ENCODE assay signal across 9 cellular contexts in the genomic region with DNA sequence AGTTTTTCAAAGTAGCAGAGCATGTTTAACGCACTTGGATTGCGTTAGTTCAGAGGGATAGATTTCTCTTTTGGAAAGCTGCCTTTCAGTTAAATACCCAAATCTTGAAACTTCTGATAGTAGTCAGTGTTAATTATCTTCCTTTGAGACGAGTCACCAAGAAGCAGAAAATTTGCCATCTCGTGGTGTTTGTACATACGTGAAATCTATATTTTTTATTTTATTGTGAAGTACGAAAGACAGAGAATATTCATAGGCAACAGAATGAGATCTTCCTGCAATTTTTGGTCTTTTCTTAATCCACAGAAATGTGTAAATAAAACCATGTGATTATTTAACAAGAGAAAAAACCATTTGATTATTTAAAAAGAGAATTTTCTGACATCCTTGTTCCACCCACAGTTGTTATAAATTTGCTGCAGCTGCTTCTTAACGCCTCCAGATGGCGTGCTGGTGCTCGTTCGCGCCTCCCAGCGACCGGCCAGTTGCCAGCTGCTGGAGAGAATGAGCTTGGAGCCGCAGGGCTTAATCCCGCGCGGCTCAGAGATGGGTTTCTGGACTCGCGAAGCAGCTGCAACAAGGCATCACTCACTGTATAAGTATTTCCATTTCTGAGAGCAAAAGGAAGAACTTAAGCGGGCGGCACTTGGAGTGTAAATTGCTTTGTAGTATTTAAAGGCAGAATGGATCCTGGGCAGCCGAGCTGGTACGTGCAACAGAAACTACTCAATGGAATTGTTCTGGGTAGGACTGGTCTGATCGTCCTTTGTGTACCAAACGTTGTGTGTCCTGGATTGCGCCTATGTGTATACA. TPM values are rescaled to one million over a fixed set of nuclear protein-coding genes. Genes with fewer than 3 reads are reported as not detected.
A peak's percentile ranks its signal among the peaks of the same experiment; 100 is the strongest.
DNase-seq lines count a peak whose midpoint lies in the region; ATAC-seq, FAIRE-seq and TF ChIP-seq lines count a peak whose summit lies in the region.
"Had no signal": no experiment of that assay in that cellular context is flagged by ENCODE, and none has a peak within 500 bp of the region (broad histone marks: within the 10 kb centered on the region; RNA-seq: fewer than 3 reads in every experiment).

No MANE protein-coding gene starts in this region.

- peak; percentile 88 for TF ChIP-seq CTCF in left ventricle myocardium inferior (IDR thresholded peaks at IDR 0.05; ENCODE audit: borderline replicate concordance)
- TF ChIP-seq CTCF in psoas muscle (IDR thresholded peaks at IDR 0.05), result peak; percentile 80

- no peaks in the 10 kb centered on the region for H3K27me3 ChIP-seq in adipocyte (replicated peaks; ENCODE audit: control insufficient read depth, insufficient read depth, low read length)
- peaks cover 31% of the 10 kb centered on the region for H3K27me3 ChIP-seq in left ventricle myocardium inferior (ENCODE audit: low read depth)
- H3K27me3 ChIP-seq in psoas muscle (ENCODE audit: insufficient read depth in 3 of 3, low read length in 2 of 3), result no peaks in the 10 kb centered on the region

- H3K9ac ChIP-seq in adipocyte (ENCODE audit: low read length), result peak overlapping the region; percentile 65

- H3K36me3 ChIP-seq in adipocyte (ENCODE audit: control insufficient read depth, insufficient read depth, low read length, severe bottlenecking) (no peaks in the 10 kb centered on the region), left ventricle myocardium inferior (no peaks in the 10 kb centered on the region), psoas muscle (ENCODE audit: insufficient read depth in 1 of 2, low read depth in 1 of 2) (no peaks in the 10 kb centered on the region)

- ATAC-seq in GM21619 (IDR thresholded peaks at IDR 0.05; ENCODE audit: unreplicated experiment) (peak; percentile 96), psoas muscle (peak; percentile 68 to 91 (median 84))

- DNase-seq in GM04504 (ENCODE audit: low read depth), result peak; percentile 38
- peak; percentile 45 for DNase-seq in HTR-8/SVneo (ENCODE audit: insufficient read length, low spot score)
- peak; percentile 70 for DNase-seq in NOMO-1 (lab: John Stamatoyannopoulos, UW; ENCODE audit: unreplicated experiment in 2 of 2)
- peak; percentile 88 for DNase-seq in adipocyte (ENCODE audit: low read depth)
- peak; percentile 66 for DNase-seq in left ventricle myocardium inferior
- DNase-seq in psoas muscle, result peak; percentile 78 to 87
- no peak for DNase-seq in NK-92 treated with Interleukin-12 subunit alpha and Interleukin-12 subunit beta, amount 100 ng/mL, for 24 hours (lab: John Stamatoyannopoulos, UW)

- 18 to 20% (median 18%) methylated on average over 26 of the region's 26 CpGs for WGBS in psoas muscle, 3 donors

- H3K4me1 ChIP-seq in adipocyte (ENCODE audit: control insufficient read depth, insufficient read depth, low read length) (peaks cover 4% of the 10 kb centered on the region), left ventricle myocardium inferior (no peaks in the 10 kb centered on the region), psoas muscle (no peaks in the 10 kb centered on the region)

- peak overlapping the region; percentile 86 for H3K4me3 ChIP-seq in adipocyte (ENCODE audit: low read length)
- H3K4me3 ChIP-seq in left ventricle myocardium inferior, result peak overlapping the region; percentile 55
- peak overlapping the region; percentile 53 for H3K4me3 ChIP-seq in psoas muscle

- FAIRE-seq in HTR-8/SVneo (lab: Jason Lieb, UNC), result peak; percentile 13

- H3K9me3 ChIP-seq in adipocyte (ENCODE audit: control insufficient read depth, low read length) (no peaks in the 10 kb centered on the region), left ventricle myocardium inferior (replicated peaks) (no peaks in the 10 kb centered on the region), psoas muscle (no peaks in the 10 kb centered on the region)

- H3K27ac ChIP-seq in left ventricle myocardium inferior (replicated peaks), result no peak overlapping the region
- H3K27ac ChIP-seq in psoas muscle, result no peak overlapping the region
- H3K27ac ChIP-seq: skin epidermis had no signal

- intact Hi-C loops in left ventricle myocardium inferior (cut with micrococcal nuclease) (no loop called here), psoas muscle (cut with DNase I) (no loop called here)

RNA-seq across cellular contexts. Expression of gene SLITRK3, which starts 10.5 kb away (rescaled TPM):
- total RNA-seq in left ventricle myocardium inferior (not detected), psoas muscle (under 1 TPM in 1 of 4 donors, not detected in 3; 0.11 TPM)
- polyA plus RNA-seq in psoas muscle, result under 1 TPM in 2 of 3 donors, not detected in 1; 0.03 to 0.08 TPM
